ENCODE assay signal across 23 cellular contexts in the genomic region with DNA sequence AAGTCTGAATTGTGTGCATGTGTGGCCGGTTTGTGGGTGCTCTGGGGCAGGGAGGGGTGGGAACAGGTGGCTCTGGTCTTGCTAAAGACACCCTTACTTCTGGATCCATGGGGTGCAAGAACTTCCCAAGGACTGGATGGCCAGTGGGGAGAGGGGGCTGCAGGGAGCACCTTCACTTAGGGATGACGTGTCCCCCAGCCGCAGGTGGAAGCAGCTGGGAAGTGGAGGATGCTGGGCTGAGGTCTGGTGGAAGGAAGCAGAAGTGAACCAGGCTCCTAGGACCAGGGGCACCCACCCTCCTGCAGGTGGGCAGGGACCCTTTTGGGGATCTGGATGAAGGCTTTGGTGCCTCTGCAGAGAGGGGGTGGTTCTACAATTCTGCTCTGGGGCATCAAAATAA. TPM values are rescaled to one million over a fixed set of nuclear protein-coding genes. Genes with fewer than 3 reads are reported as not detected.
"Had no signal": no experiment of that assay in that cellular context is flagged by ENCODE, and none has a peak within 500 bp of the region (broad histone marks: within the 10 kb centered on the region; RNA-seq: fewer than 3 reads in every experiment).

No MANE protein-coding gene starts in this region.

- DNase-seq: dermis blood vessel endothelial cell; dorsolateral prefrontal cortex; effector CD4-positive, alpha-beta T cell; effector memory CD4-positive, alpha-beta T cell; foreskin keratinocyte; heart left ventricle; hypothalamus; immature natural killer cell; islet precursor cell; left cardiac atrium; left lung; left ventricle myocardium superior; mammary epithelial cell; mesendoderm; midbrain; naive thymus-derived CD4-positive, alpha-beta T cell had no signal

- H3K79me2 ChIP-seq: hepatocyte had no signal

- H3K4me1 ChIP-seq: foreskin keratinocyte had no signal

- H3K27me3 ChIP-seq: dorsolateral prefrontal cortex, foreskin keratinocyte, heart left ventricle, hepatocyte, left lung had no signal

- H2AFZ ChIP-seq: hepatocyte had no signal

- H3K27ac ChIP-seq: coronary artery, esophagus muscularis mucosa, foreskin keratinocyte, gastroesophageal sphincter, heart left ventricle, hepatocyte, left lung had no signal

- H3K9me3 ChIP-seq: esophagus muscularis mucosa, gastroesophageal sphincter, heart left ventricle, left lung had no signal

- H3K4me3 ChIP-seq: coronary artery, dorsolateral prefrontal cortex, esophagus muscularis mucosa, gastroesophageal sphincter, heart left ventricle, hepatocyte, left lung, lung had no signal

- H3K36me3 ChIP-seq: left lung had no signal

- H3K4me2 ChIP-seq: hepatocyte had no signal

- ATAC-seq: foreskin keratinocyte; gastroesophageal sphincter; heart left ventricle; left cardiac atrium; left lung; left ventricle myocardium superior; naive thymus-derived CD4-positive, alpha-beta T cell had no signal

RNA-seq across cellular contexts. Expression of a gene that starts 35.4 kb away (rescaled TPM):
- total RNA-seq: endothelial cell of umbilical vein, fibroblast of lung, foreskin keratinocyte had no signal
